ENCODE assay signal across 14 cellular contexts in genomic region chr4:37732787-37733186, GRCh38. TPM values are rescaled to one million over a fixed set of nuclear protein-coding genes. Genes with fewer than 3 reads are reported as not detected.
DNase-seq lines count a peak whose midpoint lies in the region; ATAC-seq and TF ChIP-seq lines count a peak whose summit lies in the region.
"Had no signal": no experiment of that assay in that cellular context is flagged by ENCODE, and none has a peak within 500 bp of the region (broad histone marks: within the 10 kb centered on the region; RNA-seq: fewer than 3 reads in every experiment).

No MANE protein-coding gene starts in this region.

- ATAC-seq in GM18858 (IDR thresholded peaks at IDR 0.05; ENCODE audit: unreplicated experiment) (peak; percentile 93), GM21526 (IDR thresholded peaks at IDR 0.05; ENCODE audit: low FRiP score, unreplicated experiment) (peak; percentile 84), HG02938 (IDR thresholded peaks at IDR 0.05; ENCODE audit: unreplicated experiment) (peak; percentile 93), mucosa of descending colon (peak; percentile 76)

- H3K4me1 ChIP-seq in mucosa of descending colon (ENCODE audit: low read depth), result peaks cover 4% of the 10 kb centered on the region

- TF ChIP-seq CTCF in mucosa of descending colon (IDR thresholded peaks at IDR 0.05), result no peak

- no peaks in the 10 kb centered on the region for H3K9me3 ChIP-seq in mucosa of descending colon

- H3K36me3 ChIP-seq in mucosa of descending colon (ENCODE audit: low read depth), result no peaks in the 10 kb centered on the region

- intact Hi-C loops in mucosa of descending colon (cut with DNase I, micrococcal nuclease), result no loop called here

- H3K4me3 ChIP-seq in mucosa of descending colon, result no peak overlapping the region

- DNase-seq in mucosa of descending colon (no peak), NCI-H345 treated with DMSO at 0.1 percent for 48 hours (lab: John Stamatoyannopoulos, UW; ENCODE audit: unreplicated experiment) (no peak), ecto neural progenitor cell (ENCODE audit: low spot score) (no peak)
- no peak for DNase-seq in stimulated activated CD8-positive, alpha-beta memory T cell treated with anti-CD3 and anti-CD28 coated beads, Interleukin-4, amount 100 ng/mL, for 48 hours
- DNase-seq: activated CD4-positive, alpha-beta T cell treated with anti-CD3 and anti-CD28 coated beads, Interleukin-2, amount 10 ng/mL, durations not matched to agents 24 days and 14 days; effector CD4-positive, alpha-beta T cell; GDM1; Kasumi-1; kidney; NCI-H510A treated with DMSO at 0.1 percent for 48 hours; T1000 had no signal

RNA-seq across cellular contexts. Expression of gene RELL1, which starts 46.6 kb away (rescaled TPM):
- 10 to 100 TPM; 50.5 to 75.2 (median 68.8) TPM for total RNA-seq in mucosa of descending colon
